In the genomic region with DNA sequence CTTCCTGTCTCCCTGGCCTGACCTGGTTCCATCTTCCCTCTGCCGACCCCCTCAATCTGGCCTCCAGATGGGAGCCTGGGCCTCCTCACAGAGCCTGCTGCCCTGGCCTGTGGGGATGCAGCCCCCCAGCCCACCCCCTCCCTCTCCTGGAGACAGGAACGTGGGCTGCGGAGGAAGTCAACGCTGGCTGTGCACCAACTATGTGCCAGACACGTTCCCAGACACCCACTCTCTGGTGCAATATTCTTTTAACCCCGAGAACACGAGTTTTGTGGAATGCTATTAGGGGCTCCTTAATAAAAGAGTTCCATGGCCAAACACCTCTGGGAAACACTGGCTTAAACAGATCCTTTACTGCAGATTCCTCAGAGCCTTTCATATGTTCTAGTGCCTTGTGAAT, we compare ENCODE assay signal across 10 cellular contexts. TPM values are rescaled to one million over a fixed set of nuclear protein-coding genes. Genes with fewer than 3 reads are reported as not detected.
"Had no signal": no experiment of that assay in that cellular context is flagged by ENCODE, and none has a peak within 500 bp of the region (broad histone marks: within the 10 kb centered on the region; RNA-seq: fewer than 3 reads in every experiment).

No MANE protein-coding gene starts in this region.

- ATAC-seq: activated naive CD8-positive, alpha-beta T cell treated with anti-CD3 and anti-CD28 coated beads, Interleukin-2, amount 50 U/mL, for 24 hours; stimulated activated effector memory CD8-positive, alpha-beta T cell treated with anti-CD3 and anti-CD28 coated beads, Interleukin-12 subunit alpha, Interleukin-12 subunit beta, amount 100 ng/mL, for 72 hours had no signal

- H3K4me3 ChIP-seq: ovary had no signal

- H3K9me3 Mint-ChIP-seq: activated naive CD4-positive, alpha-beta T cell treated with anti-CD3 and anti-CD28 coated beads for 36 hours; activated naive CD8-positive, alpha-beta T cell treated with anti-CD3 and anti-CD28 coated beads, Interleukin-2, amount 50 U/mL, for 24 hours; activated T-helper 2 cell treated with anti-CD3 and anti-CD28 coated beads, Interferon-gamma antibody, Interleukin-2, Interleukin-4, amounts not matched to agents 10 μg/mL and 5 μg/mL and 100 μg/mL, durations not matched to agents 14 hours and 24 hours and 36 hours; neural crest cell; stimulated activated effector memory CD8-positive, alpha-beta T cell treated with anti-CD3 and anti-CD28 coated beads, Interleukin-12 subunit alpha, Interleukin-12 subunit beta, amount 100 ng/mL, for 72 hours had no signal

- DNase-seq: activated CD4-positive, CD25-positive, alpha-beta regulatory T cell treated with anti-CD3 and anti-CD28 coated beads, Interleukin-2, amount 50 U/mL, for 72 hours; activated naive CD4-positive, alpha-beta T cell treated with anti-CD3 and anti-CD28 coated beads for 36 hours; activated naive CD8-positive, alpha-beta T cell treated with anti-CD3 and anti-CD28 coated beads, Interleukin-2, amount 50 U/mL, for 24 hours; activated T-cell treated with anti-CD3 and anti-CD28 coated beads, Interleukin-2, amount 50 U/mL, for 1 hour; kidney glomerular epithelial cell had no signal

- H3K4me1 Mint-ChIP-seq: activated naive CD8-positive, alpha-beta T cell treated with anti-CD3 and anti-CD28 coated beads, Interleukin-2, amount 50 U/mL, for 24 hours had no signal

- H3K27ac ChIP-seq: ovary had no signal

- H3K9me3 ChIP-seq: ovary had no signal

- H3K4me3 Mint-ChIP-seq: activated naive CD4-positive, alpha-beta T cell treated with anti-CD3 and anti-CD28 coated beads for 36 hours; activated naive CD8-positive, alpha-beta T cell treated with anti-CD3 and anti-CD28 coated beads, Interleukin-2, amount 50 U/mL, for 24 hours; neural crest cell; stimulated activated effector memory CD8-positive, alpha-beta T cell treated with anti-CD3 and anti-CD28 coated beads, Interleukin-12 subunit alpha, Interleukin-12 subunit beta, amount 100 ng/mL, for 72 hours had no signal

- H3K36me3 ChIP-seq: ovary had no signal

- H3K36me3 Mint-ChIP-seq: stimulated activated effector memory CD8-positive, alpha-beta T cell treated with anti-CD3 and anti-CD28 coated beads, Interleukin-12 subunit alpha, Interleukin-12 subunit beta, amount 100 ng/mL, for 72 hours had no signal

- H3K27ac Mint-ChIP-seq: activated naive CD4-positive, alpha-beta T cell treated with anti-CD3 and anti-CD28 coated beads for 36 hours; activated naive CD8-positive, alpha-beta T cell treated with anti-CD3 and anti-CD28 coated beads, Interleukin-2, amount 50 U/mL, for 24 hours; activated T-helper 2 cell treated with anti-CD3 and anti-CD28 coated beads, Interferon-gamma antibody, Interleukin-2, Interleukin-4, amounts not matched to agents 10 μg/mL and 5 μg/mL and 100 μg/mL, durations not matched to agents 14 hours and 24 hours and 36 hours; stimulated activated effector memory CD8-positive, alpha-beta T cell treated with anti-CD3 and anti-CD28 coated beads, Interleukin-12 subunit alpha, Interleukin-12 subunit beta, amount 100 ng/mL, for 72 hours had no signal

- H3K27me3 ChIP-seq: ovary had no signal

- H3K27me3 Mint-ChIP-seq: activated naive CD8-positive, alpha-beta T cell treated with anti-CD3 and anti-CD28 coated beads, Interleukin-2, amount 50 U/mL, for 24 hours had no signal

RNA-seq across cellular contexts. Expression of a gene that starts 15.9 kb away (rescaled TPM):
- total RNA-seq: activated naive CD4-positive, alpha-beta T cell treated with anti-CD3 and anti-CD28 coated beads for 36 hours; pulmonary artery endothelial cell had no signal
